In the genomic region with DNA sequence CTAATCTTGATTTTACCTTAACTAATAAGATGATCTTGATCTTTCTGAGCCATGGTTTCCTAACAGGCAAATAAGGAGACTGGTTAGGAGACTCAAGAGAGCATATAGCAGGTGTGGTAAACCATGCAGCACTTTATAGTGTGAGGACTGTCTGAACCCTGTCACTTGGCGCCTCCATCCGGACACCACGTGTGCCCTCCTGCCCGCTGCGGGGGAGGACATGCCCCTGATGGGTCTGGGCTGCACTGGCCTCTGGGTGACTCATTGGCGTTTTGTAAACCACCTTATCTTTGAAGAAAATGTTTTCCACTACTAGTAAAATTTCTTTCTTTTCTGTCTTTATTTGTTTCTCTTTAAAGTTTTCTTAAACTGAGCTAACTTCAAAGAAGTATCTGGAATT, we compare ENCODE assay signal across 11 cellular contexts.
DNase-seq lines count a peak whose midpoint lies in the region; ATAC-seq and TF ChIP-seq lines count a peak whose summit lies in the region.
"Had no signal": no experiment of that assay in that cellular context is flagged by ENCODE, and none has a peak within 500 bp of the region (broad histone marks: within the 10 kb centered on the region; RNA-seq: fewer than 3 reads in every experiment).

No MANE protein-coding gene starts in this region.

- TF ChIP-seq CTCF in dorsolateral prefrontal cortex (IDR thresholded peaks at IDR 0.05 in 54 of 56, conservative IDR thresholded peaks at IDR 0.05 in 2 of 56; ENCODE audit: low read depth in 1 of 56, partially characterized antibody in 56 of 56), result no peak
- no peak for TF ChIP-seq CTCF in thoracic aorta (IDR thresholded peaks at IDR 0.05)
- no peak for TF ChIP-seq CTCF in brain microvascular endothelial cell (IDR thresholded peaks at IDR 0.05; ENCODE audit: low read depth, low read length, missing control alignments)

- DNase-seq in NCI-H524 (lab: John Stamatoyannopoulos, UW) (peak; percentile 47 to 75), NCI-H524 treated with DMSO at 0.1 percent for 48 hours (lab: John Stamatoyannopoulos, UW) (no peak), LHCN-M2 (ENCODE audit: low read depth) (peak; percentile 15), dorsolateral prefrontal cortex (no peak), thoracic aorta (ENCODE audit: low spot score) (no peak), brain microvascular endothelial cell (no peak), NCI-H345 (lab: John Stamatoyannopoulos, UW) (no peak)
- DNase-seq: amygdala; naive thymus-derived CD8-positive, alpha-beta T cell; NCI-H2081 had no signal

- H3K27ac ChIP-seq in dorsolateral prefrontal cortex (peak overlapping the region; percentile 84 to 100 (median 97)), thoracic aorta (peak overlapping the region; percentile 38 to 48), brain microvascular endothelial cell (no peak overlapping the region)

- ATAC-seq in thoracic aorta (ENCODE audit: insufficient number of reproducible peaks, low FRiP score, low read depth) (no peak), HG02970 (IDR thresholded peaks at IDR 0.05; ENCODE audit: low FRiP score, unreplicated experiment) (no peak)

- intact Hi-C loops in dorsolateral prefrontal cortex (cut with DNase I), result loop anchor here in 1 of 2 donors (5.0 kb wide), 2 partner anchors 129 to 156 kb away; a partner anchor contains a TSS

- H3K36me3 ChIP-seq in thoracic aorta (no peaks in the 10 kb centered on the region), brain microvascular endothelial cell (replicated peaks) (no peaks in the 10 kb centered on the region)

- no peaks in the 10 kb centered on the region for H3K9me3 ChIP-seq in thoracic aorta

- H3K27me3 ChIP-seq in dorsolateral prefrontal cortex (no peaks in the 10 kb centered on the region), thoracic aorta (replicated peaks; ENCODE audit: insufficient read depth) (no peaks in the 10 kb centered on the region), brain microvascular endothelial cell (replicated peaks) (no peaks in the 10 kb centered on the region)

- peaks cover 51 to 73% of the 10 kb centered on the region in 2 donors for H3K4me1 ChIP-seq in thoracic aorta (ENCODE audit: control insufficient read depth in 1 of 2, low read depth in 2 of 2)

- in situ Hi-C loops in brain microvascular endothelial cell (cut with HindIII; ENCODE audit: low pct_ligation_motif_present, low sequenced_read_pairs), result no loop called here

- H3K4me3 ChIP-seq in dorsolateral prefrontal cortex (peak overlapping the region in 1 of 59 donors; percentile 0), thoracic aorta (no peak overlapping the region), brain microvascular endothelial cell (ENCODE audit: low read depth, low read length) (no peak overlapping the region)

Comparison
In these comparisons a context has a peak if more than half of its experiments do, and no peak if none do; other contexts are left out.
1. DNase-seq: peak in NCI-H524 (2 of 2) and LHCN-M2 (single experiment); none in NCI-H524 treated with DMSO at 0.1 percent for 48 hours (single experiment), dorsolateral prefrontal cortex (0 of 10), thoracic aorta (single experiment), brain microvascular endothelial cell (single experiment) and NCI-H345 (single experiment).